25 cellular contexts compared by ENCODE assay signal in the genomic region with DNA sequence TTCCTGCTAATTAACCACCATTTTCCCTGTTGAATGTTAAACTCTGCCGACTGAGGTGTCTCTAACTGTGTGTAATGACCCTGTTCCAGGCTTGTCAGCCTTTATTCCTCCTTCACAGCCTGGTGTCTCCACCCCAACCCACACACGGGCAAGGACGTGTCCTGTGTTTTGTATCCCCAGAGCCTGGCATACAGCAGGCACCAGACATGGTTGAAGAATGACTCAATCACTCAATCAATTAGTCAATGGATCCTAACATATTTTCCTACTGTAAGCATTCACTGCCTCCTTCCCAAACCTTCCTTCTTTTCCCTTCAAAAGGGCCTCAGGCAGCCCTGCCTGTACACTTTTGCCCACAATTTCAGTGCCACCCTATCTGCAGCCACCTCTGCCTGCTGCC. TPM values are rescaled to one million over a fixed set of nuclear protein-coding genes. Genes with fewer than 3 reads are reported as not detected.
A peak's percentile ranks its signal among the peaks of the same experiment; 100 is the strongest.
DNase-seq lines count a peak whose midpoint lies in the region; ATAC-seq, FAIRE-seq and TF ChIP-seq lines count a peak whose summit lies in the region.
"Had no signal": no experiment of that assay in that cellular context is flagged by ENCODE, and none has a peak within 500 bp of the region (broad histone marks: within the 10 kb centered on the region; RNA-seq: fewer than 3 reads in every experiment).

No MANE protein-coding gene starts in this region.

- no peak overlapping the region for H2AFZ ChIP-seq in smooth muscle cell (ENCODE audit: low read depth)

- H3F3A ChIP-seq in smooth muscle cell (ENCODE audit: low read depth) = peaks cover 45% of the 10 kb centered on the region

- 28% methylated on average over 3 of the region's 3 CpGs for WGBS in smooth muscle cell (ENCODE audit: low lambda C conversion rate)

- DNase-seq in GM12892 (ENCODE audit: insufficient read length) (no peak), foreskin keratinocyte (peak in 1 of 2 donors; percentile 65), smooth muscle cell (lab: John Stamatoyannopoulos, UW; ENCODE audit: unreplicated experiment) (no peak), upper lobe of right lung (no peak), EL (no peak)
- DNase-seq in stimulated activated CD4-positive, alpha-beta T cell treated with anti-CD3 and anti-CD28 coated beads, Interleukin-15, amount 100 ng/mL, for 24 hours = no peak
- DNase-seq: activated gamma-delta T cell, AML-193, amygdala, DND-41, glutamatergic neuron, MV-4-11, NCI-H1694, NCI-H69, SHP77 treated with DMSO at 0.1 percent for 48 hours, T-helper 17 cell, testis had no signal

- no peak for TF ChIP-seq POLR2A in GM12892 (IDR thresholded peaks at IDR 0.05; ENCODE audit: low read depth, low read length)

- peak overlapping the region; percentile 91 for H3K9ac ChIP-seq in smooth muscle cell (ENCODE audit: low read depth)

- peaks cover 16% of the 10 kb centered on the region for H3K27me3 ChIP-seq in foreskin keratinocyte
- no peaks in the 10 kb centered on the region for H3K27me3 ChIP-seq in smooth muscle cell (ENCODE audit: low read depth)
- no peaks in the 10 kb centered on the region for H3K27me3 ChIP-seq in upper lobe of right lung
- H3K27me3 ChIP-seq: testis had no signal

- peaks cover 10% of the 10 kb centered on the region for H4K20me1 ChIP-seq in smooth muscle cell (ENCODE audit: low read depth)

- H3K4me3 ChIP-seq in smooth muscle cell (no peak overlapping the region), upper lobe of right lung (no peak overlapping the region)
- H3K4me3 ChIP-seq: esophagus muscularis mucosa, K562, testis had no signal

- ATAC-seq in activated T-helper 17 cell treated with anti-CD3 and anti-CD28 coated beads, Interleukin-2, amount 50 U/mL, for 72 hours (replicated peaks) = no peak
- ATAC-seq in foreskin keratinocyte = peak; percentile 40
- ATAC-seq in upper lobe of right lung = no peak
- ATAC-seq: K562, left lobe of liver, T-helper 17 cell, WTC11 had no signal

- H3K27ac Mint-ChIP-seq in activated T-helper 17 cell treated with anti-CD3 and anti-CD28 coated beads, Interleukin-2, amount 50 U/mL, for 72 hours = peak overlapping the region; percentile 32
- H3K27ac Mint-ChIP-seq: T-helper 17 cell, WTC11 had no signal

- no peaks in the 10 kb centered on the region for H3K9me3 Mint-ChIP-seq in activated T-helper 17 cell treated with anti-CD3 and anti-CD28 coated beads, Interleukin-2, amount 50 U/mL, for 72 hours
- H3K9me3 Mint-ChIP-seq: central memory CD8-positive, alpha-beta T cell; WTC11 had no signal

- TF ChIP-seq CTCF in foreskin keratinocyte (conservative IDR thresholded peaks at IDR 0.05) = no peak
- no peak for TF ChIP-seq CTCF in smooth muscle cell (IDR thresholded peaks at IDR 0.05; ENCODE audit: borderline replicate concordance, insufficient read depth, poor library complexity, severe bottlenecking)
- TF ChIP-seq CTCF in upper lobe of right lung (IDR thresholded peaks at IDR 0.05) = no peak

- H3K9me3 ChIP-seq in smooth muscle cell (replicated peaks; ENCODE audit: low read depth) (no peaks in the 10 kb centered on the region), upper lobe of right lung (no peaks in the 10 kb centered on the region)
- H3K9me3 ChIP-seq: esophagus muscularis mucosa, testis had no signal

- no peak overlapping the region for H3K4me3 Mint-ChIP-seq in activated T-helper 17 cell treated with anti-CD3 and anti-CD28 coated beads, Interleukin-2, amount 50 U/mL, for 72 hours
- H3K4me3 Mint-ChIP-seq: central memory CD8-positive, alpha-beta T cell; T-helper 17 cell; WTC11 had no signal

- peak; percentile 21 for FAIRE-seq in GM12892 (lab: Jason Lieb, UNC)
- FAIRE-seq: H54, K562 had no signal

- intact Hi-C loops in upper lobe of right lung (cut with DNase I) = no loop called here

- H3K4me1 ChIP-seq in foreskin keratinocyte (peaks cover 9% of the 10 kb centered on the region), smooth muscle cell (ENCODE audit: low read depth) (peaks cover 42% of the 10 kb centered on the region), upper lobe of right lung (peaks cover 11% of the 10 kb centered on the region)

- H3K36me3 ChIP-seq in smooth muscle cell (ENCODE audit: low read depth) (no peaks in the 10 kb centered on the region), upper lobe of right lung (no peaks in the 10 kb centered on the region)
- H3K36me3 ChIP-seq: esophagus muscularis mucosa had no signal

- H3K79me2 ChIP-seq in smooth muscle cell (ENCODE audit: low read depth) = peaks cover 40% of the 10 kb centered on the region

- H3K4me2 ChIP-seq in smooth muscle cell = peak overlapping the region; percentile 77

- no peaks in the 10 kb centered on the region for H3K36me3 Mint-ChIP-seq in activated T-helper 17 cell treated with anti-CD3 and anti-CD28 coated beads, Interleukin-2, amount 50 U/mL, for 72 hours (ENCODE audit: low read depth)
- H3K36me3 Mint-ChIP-seq: WTC11 had no signal

- H3K4me1 Mint-ChIP-seq in activated T-helper 17 cell treated with anti-CD3 and anti-CD28 coated beads, Interleukin-2, amount 50 U/mL, for 72 hours = peaks cover 5% of the 10 kb centered on the region
- H3K4me1 Mint-ChIP-seq: central memory CD8-positive, alpha-beta T cell had no signal

- peaks cover 20% of the 10 kb centered on the region for H3K27me3 Mint-ChIP-seq in activated T-helper 17 cell treated with anti-CD3 and anti-CD28 coated beads, Interleukin-2, amount 50 U/mL, for 72 hours

- H3K27ac ChIP-seq in foreskin keratinocyte (no peak overlapping the region), smooth muscle cell (ENCODE audit: low read depth) (peak overlapping the region; percentile 97), upper lobe of right lung (no peak overlapping the region)

RNA-seq across cellular contexts. Expression of gene TNS1, which starts 2.7 kb away (rescaled TPM):
- polyA plus RNA-seq in GM12892 (2012; ENCODE audit: missing spikeins) = 1.6 TPM
- 10 to 100 TPM in 1 of 2 donors, 1 to 10 TPM in 1; 4.4 to 44.9 TPM for total RNA-seq in activated T-helper 17 cell treated with anti-CD3 and anti-CD28 coated beads, Interleukin-2, amount 50 U/mL, for 72 hours
- total RNA-seq in foreskin keratinocyte (1.8 and 4.3 TPM in 2 replicates), smooth muscle cell (61.5 and 67.7 TPM in 2 replicates), upper lobe of right lung (669 TPM)
- polyA plus RNA-seq in foreskin keratinocyte (0.69 and 0.78 TPM in 2 replicates), smooth muscle cell (45.0 and 52.3 TPM in 2 replicates)
- total RNA-seq: OCI-LY7 had no signal
